14 cellular contexts compared by ENCODE assay signal in genomic region chr13:77507931-77508776, GRCh38. TPM values are rescaled to one million over a fixed set of nuclear protein-coding genes. Genes with fewer than 3 reads are reported as not detected.
A peak's percentile ranks its signal among the peaks of the same experiment; 100 is the strongest.
DNase-seq lines count a peak whose midpoint lies in the region; ATAC-seq, FAIRE-seq and TF ChIP-seq lines count a peak whose summit lies in the region.
"Had no signal": no experiment of that assay in that cellular context is flagged by ENCODE, and none has a peak within 500 bp of the region (broad histone marks: within the 10 kb centered on the region; RNA-seq: fewer than 3 reads in every experiment).

No MANE protein-coding gene starts in this region.

- POLR2A ChIA-PET in A549 (lab: Yijun Ruan, JAX): no interaction called here

- peak overlapping the region; percentile 31; the same call in 1 of the 3 replicates for H3K4me3 ChIP-seq in A549
- H3K4me3 ChIP-seq: K562 had no signal

- 11% methylated on average over 5 of the region's 5 CpGs for WGBS in A549 (ENCODE audit: missing lambda C conversion rate)

- TF ChIP-seq EP300 in A549 (IDR thresholded peaks at IDR 0.05): no peak

- DNase-seq in A549 (ENCODE audit: low read depth in 1 of 2, low spot score in 1 of 2): peak in 1 of 2 experiments; percentile 38
- DNase-seq in HCEC 1CT: peak; percentile 92
- peak; percentile 58 for DNase-seq in RPMI7951 (ENCODE audit: low read depth)
- DNase-seq in fibroblast of the conjunctiva (ENCODE audit: low read depth): peak; percentile 23
- no peak for DNase-seq in activated T-cell treated with anti-CD3 and anti-CD28 coated beads, Interleukin-2, amount 50 U/mL, for 48 hours
- DNase-seq in activated gamma-delta T cell treated with Interleukin-2 at 50 U/mL for 16 hours: no peak
- DNase-seq: left cardiac atrium, right cardiac atrium had no signal

- H3K4me1 ChIP-seq in A549: peaks cover 26% of the 10 kb centered on the region

- peak overlapping the region; percentile 46 to 48; a peak in 3 of 6 replicates for H3K27ac ChIP-seq in A549

- ATAC-seq in A549 (peak; percentile 78 to 87; a peak in 5 of 6 replicates), HG02938 (IDR thresholded peaks at IDR 0.05; ENCODE audit: unreplicated experiment) (no peak), GM21619 (IDR thresholded peaks at IDR 0.05; ENCODE audit: unreplicated experiment) (no peak)
- ATAC-seq: K562, Panc1 had no signal

- TF ChIP-seq POLR2A in A549 (IDR thresholded peaks at IDR 0.05; ENCODE audit: low read length): no peak

- no peaks in the 10 kb centered on the region for H3K9me3 ChIP-seq in A549

- no peak for FAIRE-seq in A549 (lab: Jason Lieb, UNC)
- FAIRE-seq: K562 had no signal

- CTCF ChIA-PET in A549 (lab: Yijun Ruan, JAX): interaction anchor here (0.6 to 1.0 kb wide), 4 partner anchors 9 to 604 kb away, joined by 3 to 4 read pairs (median 3); no protein-coding TSS in a partner anchor

- no peak for TF ChIP-seq CTCF in A549 (IDR thresholded peaks at IDR 0.05)

- peak overlapping the region; percentile 80 for H3K4me2 ChIP-seq in A549

- no peak for TF ChIP-seq RAD21 in A549 (conservative IDR thresholded peaks at IDR 0.05 in 1 of 2, IDR thresholded peaks at IDR 0.05 in 1 of 2)

TF ChIP-seq in A549, 52 proteins besides CTCF, POLR2A, EP300 and RAD21:
- TF ChIP-seq ZNF302 (CRISPR knock-in tag; IDR thresholded peaks at IDR 0.05): no peak
- no peak for TF ChIP-seq PHF8 (IDR thresholded peaks at IDR 0.05; ENCODE audit: borderline replicate concordance, low read depth)
- TF ChIP-seq MAFK (IDR thresholded peaks at IDR 0.05; ENCODE audit: partially characterized antibody): no peak
- TF ChIP-seq, protein P1, sequence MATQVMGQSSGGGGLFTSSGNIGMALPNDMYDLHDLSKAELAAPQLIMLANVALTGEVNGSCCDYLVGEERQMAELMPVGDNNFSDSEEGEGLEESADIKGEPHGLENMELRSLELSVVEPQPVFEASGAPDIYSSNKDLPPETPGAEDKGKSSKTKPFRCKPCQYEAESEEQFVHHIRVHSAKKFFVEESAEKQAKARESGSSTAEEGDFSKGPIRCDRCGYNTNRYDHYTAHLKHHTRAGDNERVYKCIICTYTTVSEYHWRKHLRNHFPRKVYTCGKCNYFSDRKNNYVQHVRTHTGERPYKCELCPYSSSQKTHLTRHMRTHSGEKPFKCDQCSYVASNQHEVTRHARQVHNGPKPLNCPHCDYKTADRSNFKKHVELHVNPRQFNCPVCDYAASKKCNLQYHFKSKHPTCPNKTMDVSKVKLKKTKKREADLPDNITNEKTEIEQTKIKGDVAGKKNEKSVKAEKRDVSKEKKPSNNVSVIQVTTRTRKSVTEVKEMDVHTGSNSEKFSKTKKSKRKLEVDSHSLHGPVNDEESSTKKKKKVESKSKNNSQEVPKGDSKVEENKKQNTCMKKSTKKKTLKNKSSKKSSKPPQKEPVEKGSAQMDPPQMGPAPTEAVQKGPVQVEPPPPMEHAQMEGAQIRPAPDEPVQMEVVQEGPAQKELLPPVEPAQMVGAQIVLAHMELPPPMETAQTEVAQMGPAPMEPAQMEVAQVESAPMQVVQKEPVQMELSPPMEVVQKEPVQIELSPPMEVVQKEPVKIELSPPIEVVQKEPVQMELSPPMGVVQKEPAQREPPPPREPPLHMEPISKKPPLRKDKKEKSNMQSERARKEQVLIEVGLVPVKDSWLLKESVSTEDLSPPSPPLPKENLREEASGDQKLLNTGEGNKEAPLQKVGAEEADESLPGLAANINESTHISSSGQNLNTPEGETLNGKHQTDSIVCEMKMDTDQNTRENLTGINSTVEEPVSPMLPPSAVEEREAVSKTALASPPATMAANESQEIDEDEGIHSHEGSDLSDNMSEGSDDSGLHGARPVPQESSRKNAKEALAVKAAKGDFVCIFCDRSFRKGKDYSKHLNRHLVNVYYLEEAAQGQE (IDR thresholded peaks at IDR 0.05): no peak
- no peak for TF ChIP-seq RCOR1 (IDR thresholded peaks at IDR 0.05; ENCODE audit: low read depth, low read length)
- TF ChIP-seq, protein P2, sequence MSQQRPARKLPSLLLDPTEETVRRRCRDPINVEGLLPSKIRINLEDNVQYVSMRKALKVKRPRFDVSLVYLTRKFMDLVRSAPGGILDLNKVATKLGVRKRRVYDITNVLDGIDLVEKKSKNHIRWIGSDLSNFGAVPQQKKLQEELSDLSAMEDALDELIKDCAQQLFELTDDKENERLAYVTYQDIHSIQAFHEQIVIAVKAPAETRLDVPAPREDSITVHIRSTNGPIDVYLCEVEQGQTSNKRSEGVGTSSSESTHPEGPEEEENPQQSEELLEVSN (IDR thresholded peaks at IDR 0.05; ENCODE audit: borderline replicate concordance, low read depth): no peak
- no peak for TF ChIP-seq CBX2 (IDR thresholded peaks at IDR 0.05; ENCODE audit: borderline replicate concordance, low read depth)
- TF ChIP-seq BHLHE40 (IDR thresholded peaks at IDR 0.05; ENCODE audit: low read depth, low read length): no peak
- no peak for TF ChIP-seq FOXS1 (CRISPR knock-in tag; IDR thresholded peaks at IDR 0.05)
- TF ChIP-seq, protein P3, sequence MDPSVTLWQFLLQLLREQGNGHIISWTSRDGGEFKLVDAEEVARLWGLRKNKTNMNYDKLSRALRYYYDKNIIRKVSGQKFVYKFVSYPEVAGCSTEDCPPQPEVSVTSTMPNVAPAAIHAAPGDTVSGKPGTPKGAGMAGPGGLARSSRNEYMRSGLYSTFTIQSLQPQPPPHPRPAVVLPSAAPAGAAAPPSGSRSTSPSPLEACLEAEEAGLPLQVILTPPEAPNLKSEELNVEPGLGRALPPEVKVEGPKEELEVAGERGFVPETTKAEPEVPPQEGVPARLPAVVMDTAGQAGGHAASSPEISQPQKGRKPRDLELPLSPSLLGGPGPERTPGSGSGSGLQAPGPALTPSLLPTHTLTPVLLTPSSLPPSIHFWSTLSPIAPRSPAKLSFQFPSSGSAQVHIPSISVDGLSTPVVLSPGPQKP (IDR thresholded peaks at IDR 0.05; ENCODE audit: low read depth, low read length): no peak
- no peak for TF ChIP-seq NPAS2 (CRISPR knock-in tag; IDR thresholded peaks at IDR 0.05; ENCODE audit: borderline replicate concordance)

RNA-seq across cellular contexts. Expression of gene SCEL, which starts 27.4 kb away (rescaled TPM):
- polyA plus RNA-seq in A549 (2011; rRNA removed) (1.0 and 1.4 TPM in 2 replicates), A549 (2017; fragmentation: RNase III; extraction: RNeasy Plus Mini Kit Qiagen cat#74134 plus additional on column Dnase treatment) (0.06 to 0.17 TPM (median 0.17 TPM) in 3 replicates)
- 0.06 and 0.13 TPM in 2 replicates for polyA plus RNA-seq in A549 (2012; cell fraction: cytosol; rRNA removed)
- polyA plus RNA-seq in A549 (2012; cell fraction: nucleus; rRNA removed): 0.07 and 0.11 TPM in 2 replicates
- 0.24 and 0.58 TPM in 2 replicates for polyA minus RNA-seq in A549 (2011; rRNA and poly(A)+ RNA removed)
- not detected in 2 replicates for total RNA-seq in RPMI7951 (2014; rRNA removed; shearing (Covaris generic))
- total RNA-seq: activated CD8-positive, alpha-beta memory T cell treated with anti-CD3 and anti-CD28 coated beads for 36 hours; K562; right cardiac atrium had no signal
- polyA plus RNA-seq: CD14-positive monocyte, K562 had no signal

Comparison
In these comparisons a context has a peak if more than half of its experiments do, and no peak if none do; other contexts are left out.
1. ATAC-seq: peak in A549 (2 of 2); none in HG02938 (single experiment) and GM21619 (single experiment).
2. DNase-seq: peak in HCEC 1CT (single experiment), RPMI7951 (single experiment) and fibroblast of the conjunctiva (single experiment); none in activated T-cell treated with anti-CD3 and anti-CD28 coated beads, Interleukin-2, amount 50 U/mL, for 48 hours (0 of 2) and activated gamma-delta T cell treated with Interleukin-2 at 50 U/mL for 16 hours (single experiment).